Comparison of ENCODE assay signal across 12 cellular contexts in the genomic region with DNA sequence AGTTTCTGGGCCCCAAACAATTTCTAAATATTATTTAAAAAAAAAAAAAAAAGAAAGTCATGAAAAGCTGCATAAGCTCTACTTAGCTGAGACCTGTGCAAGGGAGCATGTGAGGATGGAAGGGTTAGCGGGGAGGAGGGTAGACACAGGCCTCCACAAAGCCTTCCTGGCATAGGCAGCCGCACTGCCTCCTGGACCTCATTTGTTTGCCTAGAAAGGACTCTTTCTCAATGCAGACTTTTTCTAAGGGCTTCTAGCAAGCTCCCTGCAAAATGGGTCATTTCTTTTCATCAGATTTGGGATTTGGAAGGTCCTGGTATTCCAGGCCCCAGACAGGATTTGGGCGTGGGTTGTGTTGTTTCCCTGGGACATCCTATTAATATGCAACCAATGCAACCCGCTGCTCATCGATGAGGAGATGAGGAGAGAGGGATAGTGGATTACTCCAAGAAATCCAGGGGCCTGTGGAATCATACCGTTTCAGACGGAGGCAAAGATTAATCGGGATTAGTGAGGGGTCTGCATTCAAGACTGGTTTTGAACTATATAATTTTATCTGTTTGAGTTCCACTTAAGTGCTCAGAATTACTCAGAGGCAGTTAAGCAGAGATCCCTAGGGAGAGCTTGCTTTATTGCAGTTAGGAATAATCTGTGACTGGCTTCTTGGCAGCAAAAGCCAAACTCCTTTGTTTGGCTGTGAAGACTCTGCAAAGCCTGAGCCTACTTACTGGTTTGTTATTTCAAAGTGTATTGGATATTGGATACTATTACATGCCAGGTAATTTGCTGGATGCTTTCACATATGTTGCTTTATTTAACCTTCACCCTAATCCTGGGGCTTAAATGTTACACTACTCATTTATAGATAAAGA.
DNase-seq lines count a peak whose midpoint lies in the region; ATAC-seq and TF ChIP-seq lines count a peak whose summit lies in the region.
"Had no signal": no experiment of that assay in that cellular context is flagged by ENCODE, and none has a peak within 500 bp of the region (broad histone marks: within the 10 kb centered on the region; RNA-seq: fewer than 3 reads in every experiment).

No MANE protein-coding gene starts in this region.

- H4K20me1 ChIP-seq in neural cell (ENCODE audit: insufficient read depth): no peaks in the 10 kb centered on the region

- no peaks in the 10 kb centered on the region for H3K79me2 ChIP-seq in neural cell (replicated peaks; ENCODE audit: insufficient read depth, low read length)

- H3K36me3 ChIP-seq in neural cell (ENCODE audit: insufficient read depth, low read length): no peaks in the 10 kb centered on the region
- H3K36me3 ChIP-seq: stomach had no signal

- H2AFZ ChIP-seq in neural cell (ENCODE audit: low read depth, low read length): no peak overlapping the region

- no peak for TF ChIP-seq RAD21 in neural cell (conservative IDR thresholded peaks at IDR 0.05)

- peaks cover 2% of the 10 kb centered on the region for H3K9me3 ChIP-seq in neural cell (ENCODE audit: low read length)
- H3K9me3 ChIP-seq: stomach had no signal

- TF ChIP-seq EP300 in neural cell (conservative IDR thresholded peaks at IDR 0.05; ENCODE audit: poor library complexity, severe bottlenecking): no peak

- peak overlapping the region; percentile 13 for H3K27ac ChIP-seq in neural cell (ENCODE audit: low read length)

- DNase-seq in Ammon's horn (ENCODE audit: low spot score): peak; percentile 30
- peak; percentile 23 for DNase-seq in M059J (ENCODE audit: low read depth)
- DNase-seq in choroid plexus epithelial cell (ENCODE audit: low read depth): peak; percentile 68
- no peak for DNase-seq in GF-D8 (lab: John Stamatoyannopoulos, UW)
- no peak for DNase-seq in activated T-cell treated with anti-CD3 and anti-CD28 coated beads, Interleukin-2, amount 50 U/mL, for 1 hour
- no peak for DNase-seq in NCI-H526 treated with DMSO at 0.1 percent for 48 hours (lab: John Stamatoyannopoulos, UW)
- DNase-seq: activated CD4-positive, alpha-beta T cell treated with anti-CD3 and anti-CD28 coated beads, Interleukin-2, amount 10 ng/mL, durations not matched to agents 24 days and 14 days; NCI-H510A; stimulated activated CD4-positive, alpha-beta T cell treated with anti-CD3 and anti-CD28 coated beads, Interleukin-2, amount 100 ng/mL, for 48 hours; stomach had no signal

- H3K4me3 ChIP-seq in choroid plexus epithelial cell (ENCODE audit: low read depth, low read length) (no peak overlapping the region), neural cell (ENCODE audit: low read length) (no peak overlapping the region)
- H3K4me3 ChIP-seq: stomach had no signal

- H3K27me3 ChIP-seq in neural cell (ENCODE audit: insufficient read depth, low read depth, low read length): no peaks in the 10 kb centered on the region
- H3K27me3 ChIP-seq: stomach had no signal

- no peak overlapping the region for H3K4me2 ChIP-seq in neural cell (ENCODE audit: low read length)

- no peak overlapping the region for H3K9ac ChIP-seq in neural cell (ENCODE audit: low read length)

- no peak for ATAC-seq in GM21528 (IDR thresholded peaks at IDR 0.05; ENCODE audit: low FRiP score, unreplicated experiment)

- TF ChIP-seq CTCF in choroid plexus epithelial cell (conservative IDR thresholded peaks at IDR 0.05; ENCODE audit: low read depth, low read length): no peak
- no peak for TF ChIP-seq CTCF in neural cell (IDR thresholded peaks at IDR 0.05; ENCODE audit: poor library complexity, severe bottlenecking)

- H3K9me2 ChIP-seq in neural cell (ENCODE audit: insufficient read depth, low read length): no peaks in the 10 kb centered on the region

- no peaks in the 10 kb centered on the region for H3F3A ChIP-seq in neural cell (ENCODE audit: insufficient read depth, low read length, poor library complexity, severe bottlenecking)

TF ChIP-seq in neural cell, 6 proteins besides CTCF, POLR2A, EP300 and RAD21:
- no peak for TF ChIP-seq MXI1 (conservative IDR thresholded peaks at IDR 0.05; ENCODE audit: poor library complexity, severe bottlenecking)
- no peak for TF ChIP-seq TAF1 (IDR thresholded peaks at IDR 0.05; ENCODE audit: low read depth)
- peak; percentile 22 for TF ChIP-seq POLR2AphosphoS5 (IDR thresholded peaks at IDR 0.05)
- TF ChIP-seq EZH2 (IDR thresholded peaks at IDR 0.05; ENCODE audit: borderline replicate concordance, insufficient read depth, low read length, poor library complexity, severe bottlenecking): no peak
- no peak for TF ChIP-seq SMC3 (conservative IDR thresholded peaks at IDR 0.05; ENCODE audit: poor library complexity)
- TF ChIP-seq, protein P1, sequence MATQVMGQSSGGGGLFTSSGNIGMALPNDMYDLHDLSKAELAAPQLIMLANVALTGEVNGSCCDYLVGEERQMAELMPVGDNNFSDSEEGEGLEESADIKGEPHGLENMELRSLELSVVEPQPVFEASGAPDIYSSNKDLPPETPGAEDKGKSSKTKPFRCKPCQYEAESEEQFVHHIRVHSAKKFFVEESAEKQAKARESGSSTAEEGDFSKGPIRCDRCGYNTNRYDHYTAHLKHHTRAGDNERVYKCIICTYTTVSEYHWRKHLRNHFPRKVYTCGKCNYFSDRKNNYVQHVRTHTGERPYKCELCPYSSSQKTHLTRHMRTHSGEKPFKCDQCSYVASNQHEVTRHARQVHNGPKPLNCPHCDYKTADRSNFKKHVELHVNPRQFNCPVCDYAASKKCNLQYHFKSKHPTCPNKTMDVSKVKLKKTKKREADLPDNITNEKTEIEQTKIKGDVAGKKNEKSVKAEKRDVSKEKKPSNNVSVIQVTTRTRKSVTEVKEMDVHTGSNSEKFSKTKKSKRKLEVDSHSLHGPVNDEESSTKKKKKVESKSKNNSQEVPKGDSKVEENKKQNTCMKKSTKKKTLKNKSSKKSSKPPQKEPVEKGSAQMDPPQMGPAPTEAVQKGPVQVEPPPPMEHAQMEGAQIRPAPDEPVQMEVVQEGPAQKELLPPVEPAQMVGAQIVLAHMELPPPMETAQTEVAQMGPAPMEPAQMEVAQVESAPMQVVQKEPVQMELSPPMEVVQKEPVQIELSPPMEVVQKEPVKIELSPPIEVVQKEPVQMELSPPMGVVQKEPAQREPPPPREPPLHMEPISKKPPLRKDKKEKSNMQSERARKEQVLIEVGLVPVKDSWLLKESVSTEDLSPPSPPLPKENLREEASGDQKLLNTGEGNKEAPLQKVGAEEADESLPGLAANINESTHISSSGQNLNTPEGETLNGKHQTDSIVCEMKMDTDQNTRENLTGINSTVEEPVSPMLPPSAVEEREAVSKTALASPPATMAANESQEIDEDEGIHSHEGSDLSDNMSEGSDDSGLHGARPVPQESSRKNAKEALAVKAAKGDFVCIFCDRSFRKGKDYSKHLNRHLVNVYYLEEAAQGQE (IDR thresholded peaks at IDR 0.05; ENCODE audit: borderline replicate concordance): peak; percentile 25

Comparison
In these comparisons a context has a peak if more than half of its experiments do, and no peak if none do; other contexts are left out.
1. DNase-seq: peak in Ammon's horn (single experiment), M059J (single experiment) and choroid plexus epithelial cell (single experiment); none in GF-D8 (single experiment), activated T-cell treated with anti-CD3 and anti-CD28 coated beads, Interleukin-2, amount 50 U/mL, for 1 hour (single experiment) and NCI-H526 treated with DMSO at 0.1 percent for 48 hours (single experiment).